10 cellular contexts compared by ENCODE assay signal in genomic region chr3:42032693-42033349, GRCh38. TPM values are rescaled to one million over a fixed set of nuclear protein-coding genes. Genes with fewer than 3 reads are reported as not detected.
DNase-seq lines count a peak whose midpoint lies in the region; ATAC-seq and TF ChIP-seq lines count a peak whose summit lies in the region.
"Had no signal": no experiment of that assay in that cellular context is flagged by ENCODE, and none has a peak within 500 bp of the region (broad histone marks: within the 10 kb centered on the region; RNA-seq: fewer than 3 reads in every experiment).

No MANE protein-coding gene starts in this region.

- H3K4me1 ChIP-seq in left ventricle myocardium inferior (peaks cover 88% of the 10 kb centered on the region), gastrocnemius medialis (peaks cover 71 to 72% of the 10 kb centered on the region in 2 donors)

- no peaks in the 10 kb centered on the region for H3K9me3 Mint-ChIP-seq in activated B cell treated with CpG ODN at 0.5 μM for 24 hours

- intact Hi-C loops in activated B cell treated with CpG ODN at 0.5 μM for 24 hours (cut with micrococcal nuclease) (no loop called here), left ventricle myocardium inferior (cut with micrococcal nuclease) (no loop called here), gastrocnemius medialis (cut with DNase I; ENCODE audit: low total_unique reads) (no loop called here)

- DNase-seq in NOMO-1 treated with DMSO at 0.1 percent for 48 hours (lab: John Stamatoyannopoulos, UW; ENCODE audit: unreplicated experiment) (peak; percentile 14), NOMO-1 treated with dmso at 0.1 percent for 144 hours (lab: John Stamatoyannopoulos, UW; ENCODE audit: unreplicated experiment) (no peak), activated B cell treated with CpG ODN at 0.5 μM for 24 hours (no peak), left ventricle myocardium inferior (peak; percentile 46), gastrocnemius medialis (peak; percentile 45 to 77)
- no peak for DNase-seq in activated effector memory CD4-positive, alpha-beta T cell treated with anti-CD3 and anti-CD28 coated beads, Interleukin-2, amount 50 U/mL, for 16 hours
- DNase-seq: CD4-positive, CD25-positive, alpha-beta regulatory T cell had no signal

- H3K36me3 ChIP-seq in left ventricle myocardium inferior: peaks cover 12% of the 10 kb centered on the region
- H3K36me3 ChIP-seq in gastrocnemius medialis: peaks cover 0 to 6% of the 10 kb centered on the region in 2 donors

- H3K4me3 Mint-ChIP-seq in activated B cell treated with CpG ODN at 0.5 μM for 24 hours: no peak overlapping the region
- H3K4me3 Mint-ChIP-seq: CD4-positive, CD25-positive, alpha-beta regulatory T cell; T-helper 1 cell treated with Interleukin-12 subunit alpha and Interleukin-12 subunit beta and Interleukin-4 antibody, amounts not matched to agents 30 μg/mL and 1 μg/mL, for 36 hours had no signal

- no peak for TF ChIP-seq POLR2A in gastrocnemius medialis (IDR thresholded peaks at IDR 0.05)

- H3K9me3 ChIP-seq in left ventricle myocardium inferior (replicated peaks) (no peaks in the 10 kb centered on the region), gastrocnemius medialis (no peaks in the 10 kb centered on the region)

- TF ChIP-seq CTCF in activated B cell treated with CpG ODN at 0.5 μM for 24 hours (IDR thresholded peaks at IDR 0.05) (no peak), left ventricle myocardium inferior (IDR thresholded peaks at IDR 0.05; ENCODE audit: borderline replicate concordance) (no peak), gastrocnemius medialis (IDR thresholded peaks at IDR 0.05 in 4 of 5, conservative IDR thresholded peaks at IDR 0.05 in 1 of 5) (no peak)

- H3K27me3 ChIP-seq in left ventricle myocardium inferior (ENCODE audit: low read depth) (no peaks in the 10 kb centered on the region), gastrocnemius medialis (no peaks in the 10 kb centered on the region)

- H3K27me3 Mint-ChIP-seq in activated B cell treated with CpG ODN at 0.5 μM for 24 hours: no peaks in the 10 kb centered on the region
- H3K27me3 Mint-ChIP-seq: CD4-positive, CD25-positive, alpha-beta regulatory T cell had no signal

- in situ Hi-C loops in gastrocnemius medialis (cut with MboI; ENCODE audit: low sequenced_read_pairs in 4 of 4): no loop called here

- POLR2A ChIA-PET in activated B cell treated with CpG ODN at 0.5 μM for 24 hours (lab: Charles Lee): no interaction called here

- CTCF ChIA-PET in activated B cell treated with CpG ODN at 0.5 μM for 24 hours (lab: Charles Lee): no interaction called here

- H3K4me3 ChIP-seq in left ventricle myocardium inferior (peak overlapping the region; percentile 12), gastrocnemius medialis (no peak overlapping the region)

- peaks cover 46% of the 10 kb centered on the region for H3K36me3 Mint-ChIP-seq in activated B cell treated with CpG ODN at 0.5 μM for 24 hours (ENCODE audit: low read depth)

- H3K27ac ChIP-seq in left ventricle myocardium inferior (replicated peaks) (peak overlapping the region; percentile 94), gastrocnemius medialis (peak overlapping the region; percentile 88 to 94 (median 91))

- H3K27ac Mint-ChIP-seq in activated B cell treated with CpG ODN at 0.5 μM for 24 hours: peak overlapping the region; percentile 9
- H3K27ac Mint-ChIP-seq: T-helper 1 cell treated with Interleukin-12 subunit alpha and Interleukin-12 subunit beta and Interleukin-4 antibody, amounts not matched to agents 30 μg/mL and 1 μg/mL, for 36 hours had no signal

- ATAC-seq in activated B cell treated with CpG ODN at 0.5 μM for 24 hours (ENCODE audit: low read depth) (no peak), gastrocnemius medialis (no peak), GM18873 (IDR thresholded peaks at IDR 0.05; ENCODE audit: low FRiP score, unreplicated experiment) (no peak), GM21786 (IDR thresholded peaks at IDR 0.05; ENCODE audit: unreplicated experiment) (no peak)

- peaks cover 84% of the 10 kb centered on the region for H3K4me1 Mint-ChIP-seq in activated B cell treated with CpG ODN at 0.5 μM for 24 hours

RNA-seq across cellular contexts. Expression of gene TRAK1, which starts 58.3 kb away (rescaled TPM):
- total RNA-seq in activated B cell treated with CpG ODN at 0.5 μM for 24 hours: 54.5 and 58.4 TPM in 2 replicates
- total RNA-seq in left ventricle myocardium inferior: 264 TPM
- total RNA-seq in gastrocnemius medialis: 100 to 1,000 TPM in 2 of 4 donors, 10 to 100 TPM in 2; 59.5 to 109 (median 98.6) TPM

Comparison
In these comparisons a context has a peak if more than half of its experiments do, and no peak if none do; other contexts are left out.
1. DNase-seq: peak in NOMO-1 treated with DMSO at 0.1 percent for 48 hours (single experiment), left ventricle myocardium inferior (single experiment) and gastrocnemius medialis (2 of 2); none in NOMO-1 treated with dmso at 0.1 percent for 144 hours (single experiment), activated B cell treated with CpG ODN at 0.5 μM for 24 hours (single experiment) and activated effector memory CD4-positive, alpha-beta T cell treated with anti-CD3 and anti-CD28 coated beads, Interleukin-2, amount 50 U/mL, for 16 hours (single experiment).